10 cellular contexts compared by ENCODE assay signal in the genomic region with DNA sequence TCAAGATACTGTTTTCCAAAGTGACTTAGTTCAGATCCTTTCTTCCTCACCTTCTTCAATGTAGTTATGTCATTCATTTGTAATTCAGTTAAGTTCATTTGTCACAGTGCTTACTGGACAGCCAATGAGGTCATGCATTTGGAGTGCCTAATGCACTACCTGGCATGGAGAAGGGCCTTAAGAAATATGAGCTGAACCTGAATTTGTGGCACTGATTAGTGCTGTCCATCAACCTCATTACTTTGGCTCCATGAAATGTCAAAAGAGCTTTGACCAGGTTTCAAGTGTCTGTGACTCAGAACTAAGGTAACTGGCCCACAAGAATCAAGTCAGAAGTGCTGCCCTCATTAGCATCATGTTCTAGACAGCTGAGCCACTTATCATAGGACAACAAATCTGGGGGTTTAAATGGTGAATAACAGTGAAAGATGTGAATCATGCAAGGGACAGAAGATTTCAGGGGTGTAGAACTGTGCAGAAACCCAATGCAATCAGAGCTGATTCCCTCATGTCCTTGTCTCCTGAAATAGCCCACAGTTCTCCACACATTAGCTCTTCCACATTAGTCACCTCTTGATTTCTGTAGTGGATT. TPM values are rescaled to one million over a fixed set of nuclear protein-coding genes. Genes with fewer than 3 reads are reported as not detected.
DNase-seq lines count a peak whose midpoint lies in the region; ATAC-seq, FAIRE-seq and TF ChIP-seq lines count a peak whose summit lies in the region.
"Had no signal": no experiment of that assay in that cellular context is flagged by ENCODE, and none has a peak within 500 bp of the region (broad histone marks: within the 10 kb centered on the region; RNA-seq: fewer than 3 reads in every experiment).

No MANE protein-coding gene starts in this region.

- H3K4me3 ChIP-seq in DND-41 (ENCODE audit: low read depth in 1 of 2, low read length in 2 of 2): no peak overlapping the region

- no peaks in the 10 kb centered on the region for H3K4me1 Mint-ChIP-seq in progenitor cell of endocrine pancreas (ENCODE audit: low read depth)

- H3K36me3 ChIP-seq in DND-41 (ENCODE audit: insufficient read depth, low read length): no peaks in the 10 kb centered on the region

- H3K79me2 ChIP-seq in DND-41 (ENCODE audit: insufficient read depth, low read length): no peaks in the 10 kb centered on the region

- no peak for ATAC-seq in DND-41 (ENCODE audit: insufficient read depth, low read depth)
- ATAC-seq in HG02852 (IDR thresholded peaks at IDR 0.05; ENCODE audit: unreplicated experiment): peak; percentile 59

- DNase-seq in DND-41 (no peak), GM19239 (ENCODE audit: insufficient read length, low spot score) (no peak), RCC 7860 (ENCODE audit: low spot score) (peak; percentile 14), NCI-H2081 (lab: John Stamatoyannopoulos, UW) (no peak), DMS153 treated with DMSO at 0.1 percent for 48 hours (lab: John Stamatoyannopoulos, UW; ENCODE audit: unreplicated experiment) (no peak), occipital lobe (lab: John Stamatoyannopoulos, UW) (no peak), progenitor cell of endocrine pancreas (ENCODE audit: low spot score, unreplicated experiment) (no peak)

- TF ChIP-seq CTCF in DND-41 (IDR thresholded peaks at IDR 0.05; ENCODE audit: borderline replicate concordance, extremely low read depth, low read length, poor library complexity, severe bottlenecking) (no peak), progenitor cell of endocrine pancreas (IDR thresholded peaks at IDR 0.05; ENCODE audit: unreplicated experiment) (no peak)

- no peak overlapping the region for H3K9ac ChIP-seq in DND-41 (ENCODE audit: low read depth, low read length)

- H4K20me1 ChIP-seq in DND-41 (ENCODE audit: insufficient read depth, low read length): no peaks in the 10 kb centered on the region

- peak overlapping the region; percentile 42; the same call in 1 of the 2 replicates for H3K27ac ChIP-seq in DND-41 (ENCODE audit: low read length)
- H3K27ac ChIP-seq: C4-2B had no signal

- H3K4me3 Mint-ChIP-seq in progenitor cell of endocrine pancreas (ENCODE audit: low read depth): no peak overlapping the region

- H3K27me3 Mint-ChIP-seq in progenitor cell of endocrine pancreas: peaks cover 6% of the 10 kb centered on the region

- peaks cover 13% of the 10 kb centered on the region for H3K4me1 ChIP-seq in DND-41 (ENCODE audit: insufficient read depth, low read length)

- no peaks in the 10 kb centered on the region for H3K9me3 Mint-ChIP-seq in progenitor cell of endocrine pancreas (ENCODE audit: low read depth)

- H3K9me3 ChIP-seq in DND-41 (ENCODE audit: insufficient read depth, low read length, severe bottlenecking): no peaks in the 10 kb centered on the region

- H3K27ac Mint-ChIP-seq in progenitor cell of endocrine pancreas: no peak overlapping the region

- H2AFZ ChIP-seq in DND-41 (ENCODE audit: low read depth, low read length): no peak overlapping the region

- peak; percentile 80 for FAIRE-seq in GM19239 (lab: Jason Lieb, UNC)
- FAIRE-seq in RCC 7860 (lab: Jason Lieb, UNC): no peak
- FAIRE-seq: H1 had no signal

- H3K4me2 ChIP-seq in DND-41 (ENCODE audit: insufficient read depth, low read length): no peak overlapping the region

- no peaks in the 10 kb centered on the region for H3K36me3 Mint-ChIP-seq in progenitor cell of endocrine pancreas (ENCODE audit: insufficient read depth)

- no peaks in the 10 kb centered on the region for H3K27me3 ChIP-seq in DND-41 (ENCODE audit: insufficient read depth, low read length, poor library complexity)

RNA-seq across cellular contexts. Expression of gene CHST2, which starts 38.5 kb away (rescaled TPM):
- 33.4 TPM for total RNA-seq in occipital lobe
- 10.8 and 13.2 TPM in 2 replicates for total RNA-seq in progenitor cell of endocrine pancreas
